In the genomic region with DNA sequence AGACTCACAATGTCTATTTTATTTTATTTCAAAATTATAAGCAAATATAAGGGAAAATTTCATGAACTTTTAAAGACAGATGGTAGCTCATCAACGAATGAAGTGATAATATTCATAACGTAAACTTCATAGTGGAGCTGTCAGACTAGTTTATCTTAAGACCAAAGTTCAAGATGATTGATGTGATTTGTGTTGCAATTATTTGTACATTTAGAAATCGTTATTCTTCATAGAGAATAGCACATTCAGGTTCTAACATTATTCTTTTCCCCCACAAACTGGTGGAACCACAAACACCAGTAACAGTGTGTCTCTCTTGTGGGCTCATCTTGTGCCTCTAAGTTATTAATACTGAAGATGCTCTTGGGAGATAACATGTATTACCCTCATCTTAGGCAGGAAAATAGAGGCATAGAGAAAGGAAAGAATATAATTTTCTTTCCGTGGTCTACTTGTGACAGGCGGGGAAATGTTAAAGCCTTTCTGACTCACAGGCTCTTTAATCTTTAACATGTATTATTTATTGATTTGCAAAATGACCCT, we compare ENCODE assay signal across 21 cellular contexts.
"Had no signal": no experiment of that assay in that cellular context is flagged by ENCODE, and none has a peak within 500 bp of the region (broad histone marks: within the 10 kb centered on the region; RNA-seq: fewer than 3 reads in every experiment).

No MANE protein-coding gene starts in this region.

- H3K27ac Mint-ChIP-seq: activated naive CD8-positive, alpha-beta T cell treated with anti-CD3 and anti-CD28 coated beads, Interleukin-2, amount 10 ng/mL, durations not matched to agents 7 days and 5 days; activated T-helper 2 cell treated with anti-CD3 and anti-CD28 coated beads, Interferon-gamma antibody, Interleukin-2, Interleukin-4, amounts not matched to agents 10 μg/mL and 5 μg/mL and 100 μg/mL, durations not matched to agents 14 hours and 24 hours and 36 hours; neural progenitor cell; progenitor cell of endocrine pancreas had no signal

- H3K36me3 ChIP-seq: cardiac muscle cell, lower lobe of right lung, neural progenitor cell, stomach, suprapubic skin, transverse colon had no signal

- DNase-seq: activated CD4-positive, alpha-beta T cell treated with anti-CD3 and anti-CD28 coated beads for 1 hour; activated CD4-positive, alpha-beta T cell treated with anti-CD3 and anti-CD28 coated beads, Interleukin-2, amount 50 U/mL, for 1 hour; activated CD8-positive, alpha-beta memory T cell treated with anti-CD3 and anti-CD28 coated beads for 24 hours; activated CD8-positive, alpha-beta memory T cell treated with anti-CD3 and anti-CD28 coated beads, Interleukin-2, amount 50 U/mL, for 48 hours; activated naive CD4-positive, alpha-beta T cell; activated naive CD8-positive, alpha-beta T cell treated with anti-CD3 and anti-CD28 coated beads, Interleukin-2, amount 10 ng/mL, durations not matched to agents 7 days and 5 days; activated T-cell treated with anti-CD3 and anti-CD28 coated beads, Interleukin-2, amount 50 U/mL, for 4 hours; foreskin keratinocyte; left colon; lower lobe of right lung; naive thymus-derived CD4-positive, alpha-beta T cell; stimulated activated CD4-positive, alpha-beta T cell treated with anti-CD3 and anti-CD28 coated beads, Interleukin-4, amount 100 ng/mL, for 24 hours; stomach; T-helper 1 cell; T-helper 9 cell; transverse colon had no signal

- H3K4me3 Mint-ChIP-seq: activated naive CD8-positive, alpha-beta T cell treated with anti-CD3 and anti-CD28 coated beads, Interleukin-2, amount 10 ng/mL, durations not matched to agents 7 days and 5 days; activated T-cell treated with anti-CD3 and anti-CD28 coated beads, Interleukin-2, amount 50 U/mL, for 4 hours; naive thymus-derived CD4-positive, alpha-beta T cell; neural progenitor cell had no signal

- H3K9me3 ChIP-seq: lower lobe of right lung, stomach, suprapubic skin, transverse colon had no signal

- H3K9me3 Mint-ChIP-seq: activated naive CD8-positive, alpha-beta T cell treated with anti-CD3 and anti-CD28 coated beads, Interleukin-2, amount 10 ng/mL, durations not matched to agents 7 days and 5 days; activated T-cell treated with anti-CD3 and anti-CD28 coated beads, Interleukin-2, amount 50 U/mL, for 4 hours; activated T-helper 2 cell treated with anti-CD3 and anti-CD28 coated beads, Interferon-gamma antibody, Interleukin-2, Interleukin-4, amounts not matched to agents 10 μg/mL and 5 μg/mL and 100 μg/mL, durations not matched to agents 14 hours and 24 hours and 36 hours; naive thymus-derived CD4-positive, alpha-beta T cell had no signal

- H3K27me3 Mint-ChIP-seq: activated naive CD8-positive, alpha-beta T cell treated with anti-CD3 and anti-CD28 coated beads, Interleukin-2, amount 10 ng/mL, durations not matched to agents 7 days and 5 days; naive thymus-derived CD4-positive, alpha-beta T cell; progenitor cell of endocrine pancreas had no signal

- H3K27me3 ChIP-seq: cardiac muscle cell, foreskin keratinocyte, neural progenitor cell, stomach, suprapubic skin, transverse colon had no signal

- H3K27ac ChIP-seq: cardiac muscle cell, foreskin keratinocyte, lower lobe of right lung, neural progenitor cell, stomach, suprapubic skin, transverse colon had no signal

- H3K4me3 ChIP-seq: cardiac muscle cell, lower lobe of right lung, neural progenitor cell, stomach, suprapubic skin, transverse colon had no signal

- ATAC-seq: activated T-cell treated with anti-CD3 and anti-CD28 coated beads, Interleukin-2, amount 50 U/mL, for 4 hours; foreskin keratinocyte; left colon; lower lobe of right lung; naive thymus-derived CD4-positive, alpha-beta T cell had no signal
